In the genomic region with DNA sequence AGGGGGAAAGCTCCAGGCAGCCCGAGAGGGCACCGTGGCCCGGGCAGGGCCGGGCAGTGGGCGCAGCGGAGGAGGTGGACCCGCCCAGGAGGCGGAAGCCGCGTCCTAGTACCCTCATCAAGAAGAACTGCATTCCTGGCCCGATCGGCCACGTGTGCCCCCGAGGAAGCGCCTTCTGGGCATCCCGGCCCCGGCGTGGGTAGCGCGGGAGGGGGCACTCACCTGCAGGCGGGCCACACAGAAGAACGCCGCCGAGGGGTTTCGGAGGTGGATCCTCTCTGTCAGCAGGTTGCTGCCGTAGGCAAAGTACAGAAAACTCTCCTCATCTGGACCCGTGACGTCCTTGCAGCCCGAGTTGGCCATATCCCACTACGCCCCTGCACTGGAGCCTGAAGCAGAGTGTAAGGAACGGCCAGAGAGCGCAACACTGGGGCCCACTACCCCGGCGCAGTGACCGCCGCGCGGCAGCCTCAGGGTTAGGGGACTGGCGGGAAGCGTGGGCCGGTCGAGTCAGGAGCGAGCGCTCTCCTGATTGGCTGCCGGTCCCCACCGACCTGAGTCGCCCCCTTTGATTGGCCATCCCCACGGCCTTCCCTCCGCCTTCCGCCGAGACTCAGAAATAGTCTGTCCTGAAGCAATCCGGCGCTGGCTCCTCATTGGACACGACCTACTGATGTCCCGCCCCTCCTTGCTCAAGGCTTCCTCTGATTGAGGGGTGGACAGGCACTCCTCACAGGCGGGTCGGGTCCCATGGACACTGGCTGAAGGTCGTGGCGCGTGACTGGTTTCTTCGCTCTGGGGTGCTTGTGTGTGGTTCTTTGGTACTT, we compare ENCODE assay signal across 1 cellular context.
TF ChIP-seq lines count a peak whose summit lies in the region.

A gene with protein sequence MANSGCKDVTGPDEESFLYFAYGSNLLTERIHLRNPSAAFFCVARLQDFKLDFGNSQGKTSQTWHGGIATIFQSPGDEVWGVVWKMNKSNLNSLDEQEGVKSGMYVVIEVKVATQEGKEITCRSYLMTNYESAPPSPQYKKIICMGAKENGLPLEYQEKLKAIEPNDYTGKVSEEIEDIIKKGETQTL (minus strand): TSS at position 483 of the 827 bp plus-strand sequence. CDS start 120 bp downstream, at position 363.

TF ChIP-seq in K562, 482 proteins besides CTCF, POLR2A, EP300 and RAD21 (continued from another document and continues in another):
- TF ChIP-seq ZNF175 (CRISPR knock-in tag; IDR thresholded peaks at IDR 0.05; ENCODE audit: low read depth) (no peak), CBX2 (IDR thresholded peaks at IDR 0.05; ENCODE audit: insufficient read depth, low read length, poor library complexity, severe bottlenecking) (no peak), HMGN3 (IDR thresholded peaks at IDR 0.05; ENCODE audit: borderline replicate concordance, extremely low read depth, insufficient read length, low read depth, low read length) (no peak), PHF8 (IDR thresholded peaks at IDR 0.05; ENCODE audit: borderline replicate concordance, low read length) (peak; percentile 97), SP2 (IDR thresholded peaks at IDR 0.05; ENCODE audit: extremely low read depth, low read depth, low read length, poor library complexity, severe bottlenecking) (peak; percentile 55), ZNF263 (CRISPR knock-in tag; IDR thresholded peaks at IDR 0.05; ENCODE audit: borderline replicate concordance) (no peak), KAT7 (CRISPR knock-in tag; IDR thresholded peaks at IDR 0.05; ENCODE audit: borderline replicate concordance) (peak; percentile 79; the same call in 1 of the 2 replicates), ZNF347 (CRISPR knock-in tag; IDR thresholded peaks at IDR 0.05; ENCODE audit: low read depth) (no peak), ZNF184 (CRISPR knock-in tag; IDR thresholded peaks at IDR 0.05) (no peak), ELF4 (CRISPR knock-in tag; IDR thresholded peaks at IDR 0.05) (no peak), TARDBP (IDR thresholded peaks at IDR 0.05) (peak; percentile 84; the same call in 1 of the 2 replicates), POLR2AphosphoS5 (IDR thresholded peaks at IDR 0.05; ENCODE audit: control insufficient read depth, insufficient read depth, low read depth, low read length) (peak; percentile 83), KDM4B (IDR thresholded peaks at IDR 0.05; ENCODE audit: borderline replicate concordance in 2 of 2, low read depth in 1 of 2) (peak in 1 of 2 experiments; percentile 26; a peak in 1 of 4 replicates), GTF2F1 (IDR thresholded peaks at IDR 0.05; ENCODE audit: low read depth, low read length) (no peak; the same call in 1 of the 2 replicates), ZNF696 (CRISPR knock-in tag; conservative IDR thresholded peaks at IDR 0.05) (no peak), BHLHE40 (IDR thresholded peaks at IDR 0.05; ENCODE audit: low read length) (peak; percentile 39; the same call in 1 of the 2 replicates)
- TF ChIP-seq, protein P1, sequence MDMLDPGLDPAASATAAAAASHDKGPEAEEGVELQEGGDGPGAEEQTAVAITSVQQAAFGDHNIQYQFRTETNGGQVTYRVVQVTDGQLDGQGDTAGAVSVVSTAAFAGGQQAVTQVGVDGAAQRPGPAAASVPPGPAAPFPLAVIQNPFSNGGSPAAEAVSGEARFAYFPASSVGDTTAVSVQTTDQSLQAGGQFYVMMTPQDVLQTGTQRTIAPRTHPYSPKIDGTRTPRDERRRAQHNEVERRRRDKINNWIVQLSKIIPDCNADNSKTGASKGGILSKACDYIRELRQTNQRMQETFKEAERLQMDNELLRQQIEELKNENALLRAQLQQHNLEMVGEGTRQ (CRISPR knock-in tag; IDR thresholded peaks at IDR 0.05): no peak
- TF ChIP-seq, protein P2, sequence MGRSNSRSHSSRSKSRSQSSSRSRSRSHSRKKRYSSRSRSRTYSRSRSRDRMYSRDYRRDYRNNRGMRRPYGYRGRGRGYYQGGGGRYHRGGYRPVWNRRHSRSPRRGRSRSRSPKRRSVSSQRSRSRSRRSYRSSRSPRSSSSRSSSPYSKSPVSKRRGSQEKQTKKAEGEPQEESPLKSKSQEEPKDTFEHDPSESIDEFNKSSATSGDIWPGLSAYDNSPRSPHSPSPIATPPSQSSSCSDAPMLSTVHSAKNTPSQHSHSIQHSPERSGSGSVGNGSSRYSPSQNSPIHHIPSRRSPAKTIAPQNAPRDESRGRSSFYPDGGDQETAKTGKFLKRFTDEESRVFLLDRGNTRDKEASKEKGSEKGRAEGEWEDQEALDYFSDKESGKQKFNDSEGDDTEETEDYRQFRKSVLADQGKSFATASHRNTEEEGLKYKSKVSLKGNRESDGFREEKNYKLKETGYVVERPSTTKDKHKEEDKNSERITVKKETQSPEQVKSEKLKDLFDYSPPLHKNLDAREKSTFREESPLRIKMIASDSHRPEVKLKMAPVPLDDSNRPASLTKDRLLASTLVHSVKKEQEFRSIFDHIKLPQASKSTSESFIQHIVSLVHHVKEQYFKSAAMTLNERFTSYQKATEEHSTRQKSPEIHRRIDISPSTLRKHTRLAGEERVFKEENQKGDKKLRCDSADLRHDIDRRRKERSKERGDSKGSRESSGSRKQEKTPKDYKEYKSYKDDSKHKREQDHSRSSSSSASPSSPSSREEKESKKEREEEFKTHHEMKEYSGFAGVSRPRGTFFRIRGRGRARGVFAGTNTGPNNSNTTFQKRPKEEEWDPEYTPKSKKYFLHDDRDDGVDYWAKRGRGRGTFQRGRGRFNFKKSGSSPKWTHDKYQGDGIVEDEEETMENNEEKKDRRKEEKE (IDR thresholded peaks at IDR 0.05; ENCODE audit: borderline replicate concordance in 1 of 2, control insufficient read depth in 1 of 2, low read depth in 2 of 2, low read length in 1 of 2): no peak
- TF ChIP-seq, protein P3, sequence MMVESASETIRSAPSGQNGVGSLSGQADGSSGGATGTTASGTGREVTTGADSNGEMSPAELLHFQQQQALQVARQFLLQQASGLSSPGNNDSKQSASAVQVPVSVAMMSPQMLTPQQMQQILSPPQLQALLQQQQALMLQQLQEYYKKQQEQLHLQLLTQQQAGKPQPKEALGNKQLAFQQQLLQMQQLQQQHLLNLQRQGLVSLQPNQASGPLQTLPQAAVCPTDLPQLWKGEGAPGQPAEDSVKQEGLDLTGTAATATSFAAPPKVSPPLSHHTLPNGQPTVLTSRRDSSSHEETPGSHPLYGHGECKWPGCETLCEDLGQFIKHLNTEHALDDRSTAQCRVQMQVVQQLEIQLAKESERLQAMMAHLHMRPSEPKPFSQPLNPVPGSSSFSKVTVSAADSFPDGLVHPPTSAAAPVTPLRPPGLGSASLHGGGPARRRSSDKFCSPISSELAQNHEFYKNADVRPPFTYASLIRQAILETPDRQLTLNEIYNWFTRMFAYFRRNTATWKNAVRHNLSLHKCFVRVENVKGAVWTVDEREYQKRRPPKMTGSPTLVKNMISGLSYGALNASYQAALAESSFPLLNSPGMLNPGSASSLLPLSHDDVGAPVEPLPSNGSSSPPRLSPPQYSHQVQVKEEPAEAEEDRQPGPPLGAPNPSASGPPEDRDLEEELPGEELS (CRISPR knock-in tag; IDR thresholded peaks at IDR 0.05; ENCODE audit: borderline replicate concordance): no peak
- TF ChIP-seq, protein P4, sequence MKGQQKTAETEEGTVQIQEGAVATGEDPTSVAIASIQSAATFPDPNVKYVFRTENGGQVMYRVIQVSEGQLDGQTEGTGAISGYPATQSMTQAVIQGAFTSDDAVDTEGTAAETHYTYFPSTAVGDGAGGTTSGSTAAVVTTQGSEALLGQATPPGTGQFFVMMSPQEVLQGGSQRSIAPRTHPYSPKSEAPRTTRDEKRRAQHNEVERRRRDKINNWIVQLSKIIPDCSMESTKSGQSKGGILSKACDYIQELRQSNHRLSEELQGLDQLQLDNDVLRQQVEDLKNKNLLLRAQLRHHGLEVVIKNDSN (CRISPR knock-in tag; IDR thresholded peaks at IDR 0.05): peak; percentile 53
- TF ChIP-seq, protein P5, sequence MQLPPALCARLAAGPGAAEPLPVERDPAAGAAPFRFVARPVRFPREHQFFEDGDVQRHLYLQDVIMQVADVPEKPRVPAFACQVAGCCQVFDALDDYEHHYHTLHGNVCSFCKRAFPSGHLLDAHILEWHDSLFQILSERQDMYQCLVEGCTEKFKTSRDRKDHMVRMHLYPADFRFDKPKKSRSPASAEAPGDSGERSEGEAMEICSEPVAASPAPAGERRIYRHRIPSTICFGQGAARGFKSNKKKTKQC (CRISPR knock-in tag; IDR thresholded peaks at IDR 0.05): peak; percentile 79
- TF ChIP-seq, protein P6, sequence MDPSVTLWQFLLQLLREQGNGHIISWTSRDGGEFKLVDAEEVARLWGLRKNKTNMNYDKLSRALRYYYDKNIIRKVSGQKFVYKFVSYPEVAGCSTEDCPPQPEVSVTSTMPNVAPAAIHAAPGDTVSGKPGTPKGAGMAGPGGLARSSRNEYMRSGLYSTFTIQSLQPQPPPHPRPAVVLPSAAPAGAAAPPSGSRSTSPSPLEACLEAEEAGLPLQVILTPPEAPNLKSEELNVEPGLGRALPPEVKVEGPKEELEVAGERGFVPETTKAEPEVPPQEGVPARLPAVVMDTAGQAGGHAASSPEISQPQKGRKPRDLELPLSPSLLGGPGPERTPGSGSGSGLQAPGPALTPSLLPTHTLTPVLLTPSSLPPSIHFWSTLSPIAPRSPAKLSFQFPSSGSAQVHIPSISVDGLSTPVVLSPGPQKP (CRISPR knock-in tag; IDR thresholded peaks at IDR 0.05): no peak
- TF ChIP-seq, protein P7, sequence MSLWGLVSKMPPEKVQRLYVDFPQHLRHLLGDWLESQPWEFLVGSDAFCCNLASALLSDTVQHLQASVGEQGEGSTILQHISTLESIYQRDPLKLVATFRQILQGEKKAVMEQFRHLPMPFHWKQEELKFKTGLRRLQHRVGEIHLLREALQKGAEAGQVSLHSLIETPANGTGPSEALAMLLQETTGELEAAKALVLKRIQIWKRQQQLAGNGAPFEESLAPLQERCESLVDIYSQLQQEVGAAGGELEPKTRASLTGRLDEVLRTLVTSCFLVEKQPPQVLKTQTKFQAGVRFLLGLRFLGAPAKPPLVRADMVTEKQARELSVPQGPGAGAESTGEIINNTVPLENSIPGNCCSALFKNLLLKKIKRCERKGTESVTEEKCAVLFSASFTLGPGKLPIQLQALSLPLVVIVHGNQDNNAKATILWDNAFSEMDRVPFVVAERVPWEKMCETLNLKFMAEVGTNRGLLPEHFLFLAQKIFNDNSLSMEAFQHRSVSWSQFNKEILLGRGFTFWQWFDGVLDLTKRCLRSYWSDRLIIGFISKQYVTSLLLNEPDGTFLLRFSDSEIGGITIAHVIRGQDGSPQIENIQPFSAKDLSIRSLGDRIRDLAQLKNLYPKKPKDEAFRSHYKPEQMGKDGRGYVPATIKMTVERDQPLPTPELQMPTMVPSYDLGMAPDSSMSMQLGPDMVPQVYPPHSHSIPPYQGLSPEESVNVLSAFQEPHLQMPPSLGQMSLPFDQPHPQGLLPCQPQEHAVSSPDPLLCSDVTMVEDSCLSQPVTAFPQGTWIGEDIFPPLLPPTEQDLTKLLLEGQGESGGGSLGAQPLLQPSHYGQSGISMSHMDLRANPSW (CRISPR knock-in tag; IDR thresholded peaks at IDR 0.05): 0 out of 2 replicates have a peak, but pooled peaks have one; percentile 21
- TF ChIP-seq, protein P8, sequence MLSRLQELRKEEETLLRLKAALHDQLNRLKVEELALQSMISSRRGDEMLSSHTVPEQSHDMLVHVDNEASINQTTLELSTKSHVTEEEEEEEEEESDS (CRISPR knock-in tag; IDR thresholded peaks at IDR 0.05): no peak
- TF ChIP-seq, protein P9, sequence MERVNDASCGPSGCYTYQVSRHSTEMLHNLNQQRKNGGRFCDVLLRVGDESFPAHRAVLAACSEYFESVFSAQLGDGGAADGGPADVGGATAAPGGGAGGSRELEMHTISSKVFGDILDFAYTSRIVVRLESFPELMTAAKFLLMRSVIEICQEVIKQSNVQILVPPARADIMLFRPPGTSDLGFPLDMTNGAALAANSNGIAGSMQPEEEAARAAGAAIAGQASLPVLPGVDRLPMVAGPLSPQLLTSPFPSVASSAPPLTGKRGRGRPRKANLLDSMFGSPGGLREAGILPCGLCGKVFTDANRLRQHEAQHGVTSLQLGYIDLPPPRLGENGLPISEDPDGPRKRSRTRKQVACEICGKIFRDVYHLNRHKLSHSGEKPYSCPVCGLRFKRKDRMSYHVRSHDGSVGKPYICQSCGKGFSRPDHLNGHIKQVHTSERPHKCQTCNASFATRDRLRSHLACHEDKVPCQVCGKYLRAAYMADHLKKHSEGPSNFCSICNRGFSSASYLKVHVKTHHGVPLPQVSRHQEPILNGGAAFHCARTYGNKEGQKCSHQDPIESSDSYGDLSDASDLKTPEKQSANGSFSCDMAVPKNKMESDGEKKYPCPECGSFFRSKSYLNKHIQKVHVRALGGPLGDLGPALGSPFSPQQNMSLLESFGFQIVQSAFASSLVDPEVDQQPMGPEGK (CRISPR knock-in tag; IDR thresholded peaks at IDR 0.05; ENCODE audit: borderline replicate concordance): no peak
- TF ChIP-seq, protein P10, sequence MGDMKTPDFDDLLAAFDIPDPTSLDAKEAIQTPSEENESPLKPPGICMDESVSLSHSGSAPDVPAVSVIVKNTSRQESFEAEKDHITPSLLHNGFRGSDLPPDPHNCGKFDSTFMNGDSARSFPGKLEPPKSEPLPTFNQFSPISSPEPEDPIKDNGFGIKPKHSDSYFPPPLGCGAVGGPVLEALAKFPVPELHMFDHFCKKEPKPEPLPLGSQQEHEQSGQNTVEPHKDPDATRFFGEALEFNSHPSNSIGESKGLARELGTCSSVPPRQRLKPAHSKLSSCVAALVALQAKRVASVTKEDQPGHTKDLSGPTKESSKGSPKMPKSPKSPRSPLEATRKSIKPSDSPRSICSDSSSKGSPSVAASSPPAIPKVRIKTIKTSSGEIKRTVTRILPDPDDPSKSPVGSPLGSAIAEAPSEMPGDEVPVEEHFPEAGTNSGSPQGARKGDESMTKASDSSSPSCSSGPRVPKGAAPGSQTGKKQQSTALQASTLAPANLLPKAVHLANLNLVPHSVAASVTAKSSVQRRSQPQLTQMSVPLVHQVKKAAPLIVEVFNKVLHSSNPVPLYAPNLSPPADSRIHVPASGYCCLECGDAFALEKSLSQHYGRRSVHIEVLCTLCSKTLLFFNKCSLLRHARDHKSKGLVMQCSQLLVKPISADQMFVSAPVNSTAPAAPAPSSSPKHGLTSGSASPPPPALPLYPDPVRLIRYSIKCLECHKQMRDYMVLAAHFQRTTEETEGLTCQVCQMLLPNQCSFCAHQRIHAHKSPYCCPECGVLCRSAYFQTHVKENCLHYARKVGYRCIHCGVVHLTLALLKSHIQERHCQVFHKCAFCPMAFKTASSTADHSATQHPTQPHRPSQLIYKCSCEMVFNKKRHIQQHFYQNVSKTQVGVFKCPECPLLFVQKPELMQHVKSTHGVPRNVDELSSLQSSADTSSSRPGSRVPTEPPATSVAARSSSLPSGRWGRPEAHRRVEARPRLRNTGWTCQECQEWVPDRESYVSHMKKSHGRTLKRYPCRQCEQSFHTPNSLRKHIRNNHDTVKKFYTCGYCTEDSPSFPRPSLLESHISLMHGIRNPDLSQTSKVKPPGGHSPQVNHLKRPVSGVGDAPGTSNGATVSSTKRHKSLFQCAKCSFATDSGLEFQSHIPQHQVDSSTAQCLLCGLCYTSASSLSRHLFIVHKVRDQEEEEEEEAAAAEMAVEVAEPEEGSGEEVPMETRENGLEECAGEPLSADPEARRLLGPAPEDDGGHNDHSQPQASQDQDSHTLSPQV (IDR thresholded peaks at IDR 0.05): no peak
- TF ChIP-seq, protein P11, sequence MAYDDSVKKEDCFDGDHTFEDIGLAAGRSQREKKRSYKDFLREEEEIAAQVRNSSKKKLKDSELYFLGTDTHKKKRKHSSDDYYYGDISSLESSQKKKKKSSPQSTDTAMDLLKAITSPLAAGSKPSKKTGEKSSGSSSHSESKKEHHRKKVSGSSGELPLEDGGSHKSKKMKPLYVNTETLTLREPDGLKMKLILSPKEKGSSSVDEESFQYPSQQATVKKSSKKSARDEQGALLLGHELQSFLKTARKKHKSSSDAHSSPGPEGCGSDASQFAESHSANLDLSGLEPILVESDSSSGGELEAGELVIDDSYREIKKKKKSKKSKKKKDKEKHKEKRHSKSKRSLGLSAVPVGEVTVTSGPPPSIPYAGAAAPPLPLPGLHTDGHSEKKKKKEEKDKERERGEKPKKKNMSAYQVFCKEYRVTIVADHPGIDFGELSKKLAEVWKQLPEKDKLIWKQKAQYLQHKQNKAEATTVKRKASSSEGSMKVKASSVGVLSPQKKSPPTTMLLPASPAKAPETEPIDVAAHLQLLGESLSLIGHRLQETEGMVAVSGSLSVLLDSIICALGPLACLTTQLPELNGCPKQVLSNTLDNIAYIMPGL (CRISPR knock-in tag; IDR thresholded peaks at IDR 0.05): no peak
